Comparison of ENCODE assay signal across 8 cellular contexts in genomic region chr7:30027915-30028748, GRCh38. TPM values are rescaled to one million over a fixed set of nuclear protein-coding genes. Genes with fewer than 3 reads are reported as not detected.
DNase-seq lines count a peak whose midpoint lies in the region; ATAC-seq and TF ChIP-seq lines count a peak whose summit lies in the region.

A gene with protein sequence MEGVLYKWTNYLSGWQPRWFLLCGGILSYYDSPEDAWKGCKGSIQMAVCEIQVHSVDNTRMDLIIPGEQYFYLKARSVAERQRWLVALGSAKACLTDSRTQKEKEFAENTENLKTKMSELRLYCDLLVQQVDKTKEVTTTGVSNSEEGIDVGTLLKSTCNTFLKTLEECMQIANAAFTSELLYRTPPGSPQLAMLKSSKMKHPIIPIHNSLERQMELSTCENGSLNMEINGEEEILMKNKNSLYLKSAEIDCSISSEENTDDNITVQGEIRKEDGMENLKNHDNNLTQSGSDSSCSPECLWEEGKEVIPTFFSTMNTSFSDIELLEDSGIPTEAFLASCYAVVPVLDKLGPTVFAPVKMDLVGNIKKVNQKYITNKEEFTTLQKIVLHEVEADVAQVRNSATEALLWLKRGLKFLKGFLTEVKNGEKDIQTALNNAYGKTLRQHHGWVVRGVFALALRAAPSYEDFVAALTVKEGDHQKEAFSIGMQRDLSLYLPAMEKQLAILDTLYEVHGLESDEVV (plus strand): TSS chr7:30028412. CDS start chr7:30028763, 351 bp downstream.

- peak within 1 kb of the TSS; percentile 72; the same call in 1 of the 2 replicates for H3K18ac ChIP-seq in IMR-90 (ENCODE audit: low read depth, low read length)

- peaks cover 40% of the 10 kb centered on the region for H3K4me1 Mint-ChIP-seq in activated T-helper 1 cell treated with anti-CD3 and anti-CD28 coated beads, Interleukin-12 subunit alpha, Interleukin-12 subunit beta, Interleukin-2, Interleukin-4 antibody, amounts not matched to agents 30 ng/mL and 10 ng/mL and 1 ng/mL, durations not matched to agents 14 hours and 24 hours and 36 hours (ENCODE audit: low read depth)
- peaks cover 22 to 39% (median 37%) of the 10 kb centered on the region in 7 donors for H3K4me1 Mint-ChIP-seq in naive thymus-derived CD4-positive, alpha-beta T cell
- H3K4me1 Mint-ChIP-seq in stimulated activated effector memory CD8-positive, alpha-beta T cell treated with anti-CD3 and anti-CD28 coated beads, Interleukin-12 subunit alpha, Interleukin-12 subunit beta, amount 100 ng/mL, for 72 hours: peaks cover 33% of the 10 kb centered on the region

- H2BK5ac ChIP-seq in IMR-90 (ENCODE audit: low read depth, low read length, poor library complexity, severe bottlenecking): peak within 1 kb of the TSS; percentile 81

- H4K5ac ChIP-seq in IMR-90 (ENCODE audit: low read depth, low read length): peak within 1 kb of the TSS; percentile 83; the same call in 1 of the 2 replicates

- H3K4me3 Mint-ChIP-seq in activated T-helper 1 cell treated with anti-CD3 and anti-CD28 coated beads, Interleukin-12 subunit alpha, Interleukin-12 subunit beta, Interleukin-2, Interleukin-4 antibody, amounts not matched to agents 30 ng/mL and 10 ng/mL and 1 ng/mL, durations not matched to agents 14 hours and 24 hours and 36 hours: no peak within 1 kb of the TSS
- H3K4me3 Mint-ChIP-seq in naive thymus-derived CD4-positive, alpha-beta T cell: peak within 1 kb of the TSS in 6 of 10 donors; percentile 85 to 98 (median 89)
- no peak within 1 kb of the TSS for H3K4me3 Mint-ChIP-seq in stimulated activated effector memory CD8-positive, alpha-beta T cell treated with anti-CD3 and anti-CD28 coated beads, Interleukin-12 subunit alpha, Interleukin-12 subunit beta, amount 100 ng/mL, for 72 hours

- H3K27ac ChIP-seq in IMR-90 (ENCODE audit: insufficient read depth, low read length) (peak within 1 kb of the TSS; percentile 79), Peyer's patch (peak within 1 kb of the TSS; percentile 87 to 93 (median 91))
- H3K27ac ChIP-seq in naive thymus-derived CD4-positive, alpha-beta T cell (ENCODE audit: low read depth, low read length): peak within 1 kb of the TSS; percentile 69

- peaks cover 10% of the 10 kb centered on the region for H3K9me1 ChIP-seq in IMR-90 (ENCODE audit: insufficient read depth, low read length)

- peak within 1 kb of the TSS; percentile 71 to 94 for H4K8ac ChIP-seq in IMR-90 (ENCODE audit: low read depth in 2 of 2, low read length in 2 of 2)

- H3K56ac ChIP-seq in IMR-90 (ENCODE audit: extremely low read depth, insufficient read depth, low read length): peak within 1 kb of the TSS; percentile 88

- TF ChIP-seq CTCF in IMR-90 (conservative IDR thresholded peaks at IDR 0.05; ENCODE audit: low read depth, low read length) (no peak), Peyer's patch (IDR thresholded peaks at IDR 0.05) (peak in 2 of 6 experiments; percentile 20 to 21)

- dilution Hi-C loops in IMR-90 (cut with HindIII; ENCODE audit: low sequenced_read_pairs, unreplicated experiment): no loop called here

- H4K20me1 ChIP-seq in IMR-90 (ENCODE audit: insufficient read depth, low read length): peaks cover 26% of the 10 kb centered on the region; the same call in 1 of the 2 replicates

- H3K27me3 ChIP-seq in IMR-90 (ENCODE audit: control insufficient read depth, insufficient read depth, low read length): no peaks in the 10 kb centered on the region
- H3K27me3 ChIP-seq in Peyer's patch: no peaks in the 10 kb centered on the region
- H3K27me3 ChIP-seq in naive thymus-derived CD4-positive, alpha-beta T cell (ENCODE audit: control insufficient read depth in 2 of 2, insufficient read depth in 2 of 2, low read length in 2 of 2): no peaks in the 10 kb centered on the region

- H3K36me3 Mint-ChIP-seq in activated T-helper 1 cell treated with anti-CD3 and anti-CD28 coated beads, Interleukin-12 subunit alpha, Interleukin-12 subunit beta, Interleukin-2, Interleukin-4 antibody, amounts not matched to agents 30 ng/mL and 10 ng/mL and 1 ng/mL, durations not matched to agents 14 hours and 24 hours and 36 hours (ENCODE audit: low read depth): peaks cover 3% of the 10 kb centered on the region
- H3K36me3 Mint-ChIP-seq in naive thymus-derived CD4-positive, alpha-beta T cell: peaks cover 0 to 5% (median 0%) of the 10 kb centered on the region in 5 donors
- peaks cover 5% of the 10 kb centered on the region for H3K36me3 Mint-ChIP-seq in stimulated activated effector memory CD8-positive, alpha-beta T cell treated with anti-CD3 and anti-CD28 coated beads, Interleukin-12 subunit alpha, Interleukin-12 subunit beta, amount 100 ng/mL, for 72 hours

- H2BK15ac ChIP-seq in IMR-90 (ENCODE audit: low read depth, low read length): peak within 1 kb of the TSS; percentile 93; the same call in 2 of the 3 replicates

- H3K4me3 ChIP-seq in IMR-90 (ENCODE audit: insufficient read depth, low read depth, low read length): peak within 1 kb of the TSS; percentile 81
- peak within 1 kb of the TSS; percentile 82 to 96 (median 92) for H3K4me3 ChIP-seq in Peyer's patch
- peak within 1 kb of the TSS; percentile 79 for H3K4me3 ChIP-seq in naive thymus-derived CD4-positive, alpha-beta T cell (ENCODE audit: low read length)

- POLR2A ChIA-PET in IMR-90 (lab: Charles Lee; ENCODE audit: unreplicated experiment): no interaction called here
- POLR2A ChIA-PET in naive thymus-derived CD4-positive, alpha-beta T cell (lab: Charles Lee): interaction anchor here (0.9 to 2.2 kb wide), 6 partner anchors 9 to 450 kb away, joined by 3 to 10 read pairs (median 4); partner anchors contain the start of gene MTURN

- H3K9me3 Mint-ChIP-seq in activated T-helper 1 cell treated with anti-CD3 and anti-CD28 coated beads, Interleukin-12 subunit alpha, Interleukin-12 subunit beta, Interleukin-2, Interleukin-4 antibody, amounts not matched to agents 30 ng/mL and 10 ng/mL and 1 ng/mL, durations not matched to agents 14 hours and 24 hours and 36 hours: no peaks in the 10 kb centered on the region
- no peaks in the 10 kb centered on the region for H3K9me3 Mint-ChIP-seq in naive thymus-derived CD4-positive, alpha-beta T cell
- H3K9me3 Mint-ChIP-seq in stimulated activated effector memory CD8-positive, alpha-beta T cell treated with anti-CD3 and anti-CD28 coated beads, Interleukin-12 subunit alpha, Interleukin-12 subunit beta, amount 100 ng/mL, for 72 hours: no peaks in the 10 kb centered on the region

- TF ChIP-seq POLR2A in IMR-90 (IDR thresholded peaks at IDR 0.05; ENCODE audit: low read depth, low read length) (no peak), Peyer's patch (IDR thresholded peaks at IDR 0.05) (peak; percentile 69 to 75)

- H2AFZ ChIP-seq in IMR-90 (replicated peaks; ENCODE audit: low read length, poor library complexity): peak within 1 kb of the TSS; percentile 97

- H3K4me2 ChIP-seq in IMR-90 (ENCODE audit: low read depth, low read length): peak within 1 kb of the TSS; percentile 99

- H3K79me1 ChIP-seq in IMR-90 (ENCODE audit: low read depth in 1 of 2, low read length in 2 of 2): peaks cover 25 to 73% of the 10 kb centered on the region in 2 experiments; a peak in 3 of 4 replicates

- 0% methylated on average over 27 of the region's 77 CpGs; no CpG with 5 or more reads in 1 of the 2 experiments for WGBS in IMR-90 (ENCODE audit: extremely low coverage in 2 of 2, insufficient read length in 1 of 2), 2 experiments

- peak within 1 kb of the TSS; percentile 42; the same call in 1 of the 2 replicates for H2BK20ac ChIP-seq in IMR-90 (ENCODE audit: low read depth, low read length)

- no peaks in the 10 kb centered on the region for H3K27me3 Mint-ChIP-seq in activated T-helper 1 cell treated with anti-CD3 and anti-CD28 coated beads, Interleukin-12 subunit alpha, Interleukin-12 subunit beta, Interleukin-2, Interleukin-4 antibody, amounts not matched to agents 30 ng/mL and 10 ng/mL and 1 ng/mL, durations not matched to agents 14 hours and 24 hours and 36 hours (ENCODE audit: insufficient read depth)
- no peaks in the 10 kb centered on the region for H3K27me3 Mint-ChIP-seq in naive thymus-derived CD4-positive, alpha-beta T cell

- no peak for TF ChIP-seq RAD21 in IMR-90 (IDR thresholded peaks at IDR 0.05; ENCODE audit: low read length)

- in situ Hi-C loops in IMR-90 (cut with MboI; ENCODE audit: low sequenced_read_pairs): no loop called here

- ATAC-seq in GM21529 (IDR thresholded peaks at IDR 0.05; ENCODE audit: unreplicated experiment) (peak; percentile 45), IMR-90 (ENCODE audit: low read depth) (peak; percentile 68)
- ATAC-seq in naive thymus-derived CD4-positive, alpha-beta T cell: peak; percentile 67
- ATAC-seq in stimulated activated effector memory CD8-positive, alpha-beta T cell treated with anti-CD3 and anti-CD28 coated beads, Interleukin-12 subunit alpha, Interleukin-12 subunit beta, amount 100 ng/mL, for 72 hours: peak; percentile 72

- peak within 1 kb of the TSS; percentile 78 for H2AK9ac ChIP-seq in IMR-90 (replicated peaks; ENCODE audit: low read depth, low read length, poor library complexity)

- peak within 1 kb of the TSS; percentile 92 for H2BK120ac ChIP-seq in IMR-90 (ENCODE audit: low read depth, low read length)

- CTCF ChIA-PET in IMR-90 (lab: Yijun Ruan, JAX): interaction anchor here (1.4 kb wide), 1 partner anchor 34 kb away, joined by 4 read pairs; no protein-coding TSS in a partner anchor
- CTCF ChIA-PET in naive thymus-derived CD4-positive, alpha-beta T cell (lab: Charles Lee): interaction anchor here (1.4 kb wide), 1 partner anchor 34 kb away, joined by 8 read pairs; no protein-coding TSS in a partner anchor

- no TSS peak for BruUV-seq in IMR-90 (replicated peaks; lab: Mats Ljungman, UMichigan)

- peak; percentile 91 for DNase-seq in DMS53 treated with DMSO at 0.1 percent for 48 hours (lab: John Stamatoyannopoulos, UW; ENCODE audit: unreplicated experiment)
- peak; percentile 79 for DNase-seq in IMR-90
- DNase-seq in Peyer's patch: peak; percentile 84 to 95 (median 94)
- peak; percentile 87 for DNase-seq in activated T-helper 1 cell treated with anti-CD3 and anti-CD28 coated beads, Interleukin-12 subunit alpha, Interleukin-12 subunit beta, Interleukin-2, Interleukin-4 antibody, amounts not matched to agents 30 ng/mL and 10 ng/mL and 1 ng/mL, durations not matched to agents 14 hours and 24 hours and 36 hours (ENCODE audit: low spot score)
- peak; percentile 84 for DNase-seq in fibroblast of gingiva (ENCODE audit: low read depth)
- DNase-seq in naive thymus-derived CD4-positive, alpha-beta T cell: peak; percentile 78 to 97 (median 89)
- peak; percentile 98 to 99 for DNase-seq in stimulated activated effector memory CD8-positive, alpha-beta T cell treated with anti-CD3 and anti-CD28 coated beads, Interleukin-12 subunit alpha, Interleukin-12 subunit beta, amount 100 ng/mL, for 72 hours (ENCODE audit: low spot score in 2 of 2)

- no peaks in the 10 kb centered on the region for H3K9me3 ChIP-seq in IMR-90 (ENCODE audit: control insufficient read depth, insufficient read depth, low read length)
- H3K9me3 ChIP-seq in Peyer's patch: no peaks in the 10 kb centered on the region
- no peaks in the 10 kb centered on the region for H3K9me3 ChIP-seq in naive thymus-derived CD4-positive, alpha-beta T cell (ENCODE audit: control insufficient read depth in 2 of 3, low read length in 3 of 3)

- peak within 1 kb of the TSS; percentile 93 for H3K4ac ChIP-seq in IMR-90 (ENCODE audit: low read depth, low read length)

- peak within 1 kb of the TSS; percentile 80 for H3K9ac ChIP-seq in IMR-90 (ENCODE audit: low read depth, low read length)

- peak within 1 kb of the TSS; percentile 34 for H4K91ac ChIP-seq in IMR-90 (ENCODE audit: insufficient read depth, low read depth, low read length)

- peak within 1 kb of the TSS; percentile 89 for H3K27ac Mint-ChIP-seq in activated T-helper 1 cell treated with anti-CD3 and anti-CD28 coated beads, Interleukin-12 subunit alpha, Interleukin-12 subunit beta, Interleukin-2, Interleukin-4 antibody, amounts not matched to agents 30 ng/mL and 10 ng/mL and 1 ng/mL, durations not matched to agents 14 hours and 24 hours and 36 hours
- peak within 1 kb of the TSS; percentile 74 to 94 (median 88) for H3K27ac Mint-ChIP-seq in naive thymus-derived CD4-positive, alpha-beta T cell
- H3K27ac Mint-ChIP-seq in stimulated activated effector memory CD8-positive, alpha-beta T cell treated with anti-CD3 and anti-CD28 coated beads, Interleukin-12 subunit alpha, Interleukin-12 subunit beta, amount 100 ng/mL, for 72 hours: peak within 1 kb of the TSS; percentile 91

- 0 out of 2 replicates have a peak within 1 kb of the TSS, but pooled peaks have one; percentile 35 for H2AK5ac ChIP-seq in IMR-90 (ENCODE audit: low read depth, low read length)

- H3K36me3 ChIP-seq in IMR-90 (ENCODE audit: control insufficient read depth, insufficient read depth, low read length) (peaks cover 2% of the 10 kb centered on the region; the same call in 1 of the 2 replicates), Peyer's patch (no peaks in the 10 kb centered on the region)
- peaks cover 0 to 6% (median 0%) of the 10 kb centered on the region in 3 experiments for H3K36me3 ChIP-seq in naive thymus-derived CD4-positive, alpha-beta T cell (ENCODE audit: control insufficient read depth in 2 of 3, insufficient read depth in 3 of 3, low read length in 3 of 3)

- peak within 1 kb of the TSS; percentile 94 for H3K14ac ChIP-seq in IMR-90 (replicated peaks; ENCODE audit: low read depth, low read length)

- H3K4me1 ChIP-seq in IMR-90 (ENCODE audit: control insufficient read depth, insufficient read depth, low read length) (peaks cover 4% of the 10 kb centered on the region), Peyer's patch (peaks cover 0 to 41% (median 8%) of the 10 kb centered on the region in 4 donors)
- peaks cover 6 to 20% of the 10 kb centered on the region in 2 donors for H3K4me1 ChIP-seq in naive thymus-derived CD4-positive, alpha-beta T cell (ENCODE audit: control insufficient read depth in 2 of 2, insufficient read depth in 2 of 2, low read length in 2 of 2)

- intact Hi-C loops in IMR-90 (cut with micrococcal nuclease): loop anchor here (5.0 kb wide), 2 partner anchors 34 to 81 kb away; no protein-coding TSS in a partner anchor
- intact Hi-C loops in activated T-helper 1 cell treated with anti-CD3 and anti-CD28 coated beads, Interleukin-12 subunit alpha, Interleukin-12 subunit beta, Interleukin-2, Interleukin-4 antibody, amounts not matched to agents 30 ng/mL and 10 ng/mL and 1 ng/mL, durations not matched to agents 14 hours and 24 hours and 36 hours (cut with micrococcal nuclease): loop anchor here (1.0 to 5.0 kb wide), 7 partner anchors 34 to 744 kb away; partner anchors contain the start of genes GGCT, MINDY4, NOD1 and SCRN1
- intact Hi-C loops in naive thymus-derived CD4-positive, alpha-beta T cell (cut with micrococcal nuclease): loop anchor here (1.0 to 5.0 kb wide), 14 partner anchors 35 to 1697 kb away; partner anchors contain the start of genes MINDY4 (in 2 of the 2), MTURN (in 2 of the 2), NOD1 (in 2 of the 2) and SCRN1 (in 2 of the 2)

- H3K23ac ChIP-seq in IMR-90 (ENCODE audit: low read depth, low read length): peak within 1 kb of the TSS; percentile 98

RNA-seq across cellular contexts. Expression of the gene that starts here (rescaled TPM):
- 9.7 and 13.6 TPM in 2 replicates for total RNA-seq in IMR-90 (2012; rRNA removed)
- polyA plus RNA-seq in IMR-90 (2012; rRNA removed): 2.9 and 3.6 TPM in 2 replicates
- polyA plus RNA-seq in IMR-90 (2012; cell fraction: cytosol; rRNA removed): 0.76 and 0.88 TPM in 2 replicates
- 1.0 and 5.6 TPM in 2 replicates for polyA plus RNA-seq in IMR-90 (2012; cell fraction: nucleus; rRNA removed; ENCODE audit: low replicate concordance)
- total RNA-seq in Peyer's patch: 10 to 100 TPM in 3 of 4 donors, 1 to 10 TPM in 1; 9.9 to 30.1 (median 15.2) TPM
- total RNA-seq in activated T-helper 1 cell treated with anti-CD3 and anti-CD28 coated beads, Interleukin-12 subunit alpha, Interleukin-12 subunit beta, Interleukin-2, Interleukin-4 antibody, amounts not matched to agents 30 ng/mL and 10 ng/mL and 1 ng/mL, durations not matched to agents 14 hours and 24 hours and 36 hours: 8.8 and 10.6 TPM in 2 replicates
- 10 to 100 TPM in 2 of 5 experiments, 1 to 10 TPM in 3; 7.3 to 14.1 (median 9.3) TPM for total RNA-seq in naive thymus-derived CD4-positive, alpha-beta T cell
- polyA plus RNA-seq in naive thymus-derived CD4-positive, alpha-beta T cell: 1 to 10 TPM; 3.3 to 3.5 TPM

Comparison
In these comparisons a context has a peak if more than half of its experiments do, and no peak if none do; other contexts are left out.
1. Peak in every context shown above with its lines: DNase-seq, ATAC-seq, H3K4me3 ChIP-seq and H3K27ac ChIP-seq.
2. H3K4me3 Mint-ChIP-seq: peak in naive thymus-derived CD4-positive, alpha-beta T cell (6 of 10); none in activated T-helper 1 cell treated with anti-CD3 and anti-CD28 coated beads, Interleukin-12 subunit alpha, Interleukin-12 subunit beta, Interleukin-2, Interleukin-4 antibody, amounts not matched to agents 30 ng/mL and 10 ng/mL and 1 ng/mL, durations not matched to agents 14 hours and 24 hours and 36 hours (single experiment) and stimulated activated effector memory CD8-positive, alpha-beta T cell treated with anti-CD3 and anti-CD28 coated beads, Interleukin-12 subunit alpha, Interleukin-12 subunit beta, amount 100 ng/mL, for 72 hours (single experiment).